ENCODE assay signal across 8 cellular contexts in genomic region chr22:39236321-39237275, GRCh38. TPM values are rescaled to one million over a fixed set of nuclear protein-coding genes. Genes with fewer than 3 reads are reported as not detected.
DNase-seq lines count a peak whose midpoint lies in the region; ATAC-seq, FAIRE-seq and TF ChIP-seq lines count a peak whose summit lies in the region.

No MANE protein-coding gene starts in this region.

- no peaks in the 10 kb centered on the region for H3K79me2 ChIP-seq in KMS-11 (ENCODE audit: insufficient read depth, low read depth)

- H3K4me3 Mint-ChIP-seq in activated CD4-positive, alpha-beta T cell treated with anti-CD3 and anti-CD28 coated beads, Interleukin-2, amount 10 ng/mL, durations not matched to agents 7 days and 5 days, result no peak overlapping the region

- WGBS in thyroid gland, 2 donors, result 39 to 45% methylated on average over 27 to 36 of the region's 36 CpGs

- no peaks in the 10 kb centered on the region for H3K9me3 Mint-ChIP-seq in activated CD4-positive, alpha-beta T cell treated with anti-CD3 and anti-CD28 coated beads, Interleukin-2, amount 10 ng/mL, durations not matched to agents 7 days and 5 days

- no peak overlapping the region for H3K27ac ChIP-seq in KMS-11
- peak overlapping the region in 2 of 3 donors; percentile 75 to 81 for H3K27ac ChIP-seq in thyroid gland

- DNase-seq in GM12891 (ENCODE audit: insufficient read length, low spot score), result no peak
- DNase-seq in activated CD4-positive, alpha-beta T cell treated with anti-CD3 and anti-CD28 coated beads, Interleukin-2, amount 10 ng/mL, durations not matched to agents 7 days and 5 days, result peak; percentile 54
- DNase-seq in left cardiac atrium, result peak; percentile 77
- peak; percentile 60 to 74 for DNase-seq in thyroid gland
- DNase-seq in NK-92 treated with Interleukin-12 subunit alpha and Interleukin-12 subunit beta, amount 100 ng/mL, for 24 hours (lab: John Stamatoyannopoulos, UW), result no peak

- POLR2A ChIA-PET in activated CD4-positive, alpha-beta T cell treated with anti-CD3 and anti-CD28 coated beads, Interleukin-2, amount 10 ng/mL, durations not matched to agents 7 days and 5 days (lab: Charles Lee), result no interaction called here

- intact Hi-C loops in left cardiac atrium (cut with DNase I), result loop anchor here (2.0 to 10.0 kb wide), 2 partner anchors 52 to 62 kb away; no protein-coding TSS in a partner anchor
- intact Hi-C loops in thyroid gland (cut with DNase I), result loop anchor here (10.0 kb wide), 2 partner anchors 62 to 78 kb away; partner anchors contain the start of gene RPL3

- no peaks in the 10 kb centered on the region for H3K9me3 ChIP-seq in thyroid gland

- H2AFZ ChIP-seq in KMS-11 (ENCODE audit: low read depth), result no peak overlapping the region

- TF ChIP-seq CTCF in KMS-11 (conservative IDR thresholded peaks at IDR 0.05; ENCODE audit: low read depth, low read length) (no peak), thyroid gland (IDR thresholded peaks at IDR 0.05) (no peak)

- H3K4me1 Mint-ChIP-seq in activated CD4-positive, alpha-beta T cell treated with anti-CD3 and anti-CD28 coated beads, Interleukin-2, amount 10 ng/mL, durations not matched to agents 7 days and 5 days, result peaks cover 48% of the 10 kb centered on the region

- no peak overlapping the region for H3K9ac ChIP-seq in KMS-11

- H3K27me3 Mint-ChIP-seq in activated CD4-positive, alpha-beta T cell treated with anti-CD3 and anti-CD28 coated beads, Interleukin-2, amount 10 ng/mL, durations not matched to agents 7 days and 5 days, result peaks cover 64% of the 10 kb centered on the region

- CTCF ChIA-PET in activated CD4-positive, alpha-beta T cell treated with anti-CD3 and anti-CD28 coated beads, Interleukin-2, amount 10 ng/mL, durations not matched to agents 7 days and 5 days (lab: Charles Lee), result interaction anchor here (0.9 to 1.9 kb wide), 3 partner anchors 10 to 14 kb away, joined by 4 to 7 read pairs (median 5); no protein-coding TSS in a partner anchor

- peak overlapping the region; percentile 49 for H3K4me2 ChIP-seq in KMS-11

- no peaks in the 10 kb centered on the region for H4K20me1 ChIP-seq in KMS-11 (ENCODE audit: insufficient read depth)

- peak; percentile 18 to 50 for ATAC-seq in left cardiac atrium
- no peak for ATAC-seq in GM18505 (IDR thresholded peaks at IDR 0.05; ENCODE audit: unreplicated experiment)
- ATAC-seq in HG03135 (IDR thresholded peaks at IDR 0.05; ENCODE audit: unreplicated experiment), result no peak

- no peak overlapping the region for H3K27ac Mint-ChIP-seq in activated CD4-positive, alpha-beta T cell treated with anti-CD3 and anti-CD28 coated beads, Interleukin-2, amount 10 ng/mL, durations not matched to agents 7 days and 5 days

- H3K27me3 ChIP-seq in KMS-11 (ENCODE audit: insufficient read depth, low read depth) (peaks cover 68% of the 10 kb centered on the region; the same call in 1 of the 2 replicates), thyroid gland (no peaks in the 10 kb centered on the region)

- TF ChIP-seq POLR2A in GM12891 (IDR thresholded peaks at IDR 0.05; ENCODE audit: low read depth, low read length), result no peak
- TF ChIP-seq POLR2A in thyroid gland (IDR thresholded peaks at IDR 0.05), result no peak
- no peak for TF ChIP-seq POLR2A in GM18505 (IDR thresholded peaks at IDR 0.05; ENCODE audit: borderline replicate concordance, extremely low read depth, insufficient read depth, insufficient read length)

- peak; percentile 75 for FAIRE-seq in GM12891 (lab: Jason Lieb, UNC)

- H3K4me1 ChIP-seq in KMS-11 (ENCODE audit: low read depth, poor library complexity, severe bottlenecking), result peaks cover 20% of the 10 kb centered on the region
- peaks cover 54 to 84% of the 10 kb centered on the region in 2 donors for H3K4me1 ChIP-seq in thyroid gland

- H3K36me3 ChIP-seq in KMS-11 (ENCODE audit: insufficient read depth) (no peaks in the 10 kb centered on the region), thyroid gland (no peaks in the 10 kb centered on the region)

- H3K4me3 ChIP-seq in KMS-11 (IDR thresholded peaks at IDR 0.05; ENCODE audit: insufficient read depth, low read depth, low read length) (no peak overlapping the region), thyroid gland (replicated peaks in 1 of 3) (no peak overlapping the region)

- H3K36me3 Mint-ChIP-seq in activated CD4-positive, alpha-beta T cell treated with anti-CD3 and anti-CD28 coated beads, Interleukin-2, amount 10 ng/mL, durations not matched to agents 7 days and 5 days (ENCODE audit: low read depth), result no peaks in the 10 kb centered on the region

TF ChIP-seq in GM12891, 5 proteins besides CTCF, POLR2A, EP300 and RAD21:
- TF ChIP-seq PAX5 (IDR thresholded peaks at IDR 0.05; ENCODE audit: insufficient read depth, low read length, severe bottlenecking) (no peak), TAF1 (IDR thresholded peaks at IDR 0.05; ENCODE audit: low read depth, low read length) (no peak), POLR2AphosphoS5 (IDR thresholded peaks at IDR 0.05; ENCODE audit: low read depth, low read length) (no peak), POU2F2 (IDR thresholded peaks at IDR 0.05; ENCODE audit: low read depth, low read length) (no peak; the same call in 1 of the 2 replicates), SPI1 (IDR thresholded peaks at IDR 0.05; ENCODE audit: low read depth, low read length) (no peak; the same call in 1 of the 2 replicates)

RNA-seq across cellular contexts. Expression of gene PDGFB, which starts 8.2 kb away (rescaled TPM):
- polyA plus RNA-seq in GM12891 (2012; ENCODE audit: low read depth, missing spikeins), result 1.1 TPM
- total RNA-seq in activated CD4-positive, alpha-beta T cell treated with anti-CD3 and anti-CD28 coated beads, Interleukin-2, amount 10 ng/mL, durations not matched to agents 7 days and 5 days, result 1 to 10 TPM in 1 of 2 experiments, under 1 TPM in 1; 0.89 to 1.1 TPM
- total RNA-seq in left cardiac atrium (10 to 100 TPM; 17.5 to 51.2 TPM), thyroid gland (10 to 100 TPM in 1 of 4 donors, 1 to 10 TPM in 3; 3.6 to 10.5 (median 3.9) TPM)

Comparison
In these comparisons a context has a peak if more than half of its experiments do, and no peak if none do; other contexts are left out.
1. DNase-seq: peak in activated CD4-positive, alpha-beta T cell treated with anti-CD3 and anti-CD28 coated beads, Interleukin-2, amount 10 ng/mL, durations not matched to agents 7 days and 5 days (single experiment), left cardiac atrium (single experiment) and thyroid gland (2 of 2); none in GM12891 (single experiment) and NK-92 treated with Interleukin-12 subunit alpha and Interleukin-12 subunit beta, amount 100 ng/mL, for 24 hours (single experiment).
2. ATAC-seq: peak in left cardiac atrium (2 of 2); none in GM18505 (single experiment) and HG03135 (single experiment).